1 cellular context compared by ENCODE assay signal in genomic region chr3:136836511-136837156, GRCh38.
TF ChIP-seq lines count a peak whose summit lies in the region.

No MANE protein-coding gene starts in this region.

TF ChIP-seq in endothelial cell of umbilical vein, 7 proteins besides CTCF, POLR2A, EP300 and RAD21:
- TF ChIP-seq, protein P1, sequence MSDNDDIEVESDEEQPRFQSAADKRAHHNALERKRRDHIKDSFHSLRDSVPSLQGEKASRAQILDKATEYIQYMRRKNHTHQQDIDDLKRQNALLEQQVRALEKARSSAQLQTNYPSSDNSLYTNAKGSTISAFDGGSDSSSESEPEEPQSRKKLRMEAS (IDR thresholded peaks at IDR 0.05; ENCODE audit: insufficient read depth, insufficient read length), result no peak
- TF ChIP-seq JUN (IDR thresholded peaks at IDR 0.05; ENCODE audit: borderline replicate concordance, insufficient read depth, insufficient read length, low read depth), result no peak
- TF ChIP-seq POLR2AphosphoS5 (IDR thresholded peaks at IDR 0.05; ENCODE audit: insufficient read depth, low read depth, low read length), result no peak
- no peak for TF ChIP-seq EZH2 (IDR thresholded peaks at IDR 0.05; ENCODE audit: borderline replicate concordance, low read depth, low read length, severe bottlenecking)
- no peak for TF ChIP-seq MYC (IDR thresholded peaks at IDR 0.05; ENCODE audit: low read depth, low read length)
- no peak for TF ChIP-seq GATA2 (IDR thresholded peaks at IDR 0.05; ENCODE audit: insufficient read depth, insufficient read length, low read depth, low read length)
- TF ChIP-seq FOS (IDR thresholded peaks at IDR 0.05; ENCODE audit: borderline replicate concordance, insufficient read depth, low read length), result no peak
